ENCODE assay signal across 8 cellular contexts in the genomic region with DNA sequence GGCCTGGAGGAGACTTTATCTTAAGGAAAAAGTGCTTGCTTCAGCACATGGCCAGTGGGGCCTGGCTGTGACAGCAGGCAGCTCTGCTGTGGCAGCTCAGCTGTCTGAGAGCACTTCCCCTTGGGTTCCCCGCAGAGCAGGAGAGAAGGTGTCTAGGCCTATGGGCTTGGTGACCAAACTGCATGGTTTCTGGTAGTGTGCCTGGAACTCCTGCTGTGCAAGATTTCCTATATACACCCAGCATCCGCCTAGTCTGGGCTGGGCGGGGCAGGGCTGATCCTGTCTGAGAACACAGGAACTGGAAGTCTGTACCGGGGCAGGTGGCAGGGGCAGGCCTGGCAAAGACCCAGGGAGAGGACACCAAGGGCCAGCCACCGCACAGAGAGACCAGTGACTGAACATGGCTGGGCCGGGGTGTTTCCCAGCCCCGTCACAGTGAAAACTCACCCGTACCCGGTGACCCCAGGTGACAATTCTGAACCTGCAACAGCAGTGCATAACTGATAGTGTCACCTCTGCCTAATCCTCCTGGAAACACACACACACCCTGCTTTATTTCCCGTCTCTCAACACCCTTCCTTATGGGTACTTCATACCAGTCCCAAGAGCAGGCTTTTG. TPM values are rescaled to one million over a fixed set of nuclear protein-coding genes. Genes with fewer than 3 reads are reported as not detected.
DNase-seq lines count a peak whose midpoint lies in the region; ATAC-seq and TF ChIP-seq lines count a peak whose summit lies in the region.

No MANE protein-coding gene starts in this region.

- H3K4me1 Mint-ChIP-seq in IgD-negative memory B cell (peaks cover 41 to 71% (median 69%) of the 10 kb centered on the region in 3 donors), H9 (peaks cover 64 to 74% of the 10 kb centered on the region in 2 experiments)
- peaks cover 75% of the 10 kb centered on the region for H3K4me1 Mint-ChIP-seq in stimulated activated effector memory CD8-positive, alpha-beta T cell treated with anti-CD3 and anti-CD28 coated beads, Interleukin-12 subunit alpha, Interleukin-12 subunit beta, amount 100 ng/mL, for 72 hours

- no peak overlapping the region for H3K18ac ChIP-seq in H9 (ENCODE audit: insufficient read length, low read depth, low read length)

- no peak overlapping the region for H2BK20ac ChIP-seq in H9 (ENCODE audit: low read depth, low read length, poor library complexity, severe bottlenecking)

- no peak overlapping the region for H3K4ac ChIP-seq in H9 (ENCODE audit: low read depth, low read length)

- H3K4me3 Mint-ChIP-seq in IgD-negative memory B cell (peak overlapping the region in 3 of 4 donors; percentile 82 to 87 (median 87)), H9 (no peak overlapping the region)
- H3K4me3 Mint-ChIP-seq in stimulated activated effector memory CD8-positive, alpha-beta T cell treated with anti-CD3 and anti-CD28 coated beads, Interleukin-12 subunit alpha, Interleukin-12 subunit beta, amount 100 ng/mL, for 72 hours: no peak overlapping the region

- no CpG with 5 or more reads among the region's 10 CpGs for WGBS in H9 (ENCODE audit: extremely low coverage, insufficient read length, low lambda C conversion rate)

- H3K9me3 Mint-ChIP-seq in IgD-negative memory B cell (no peaks in the 10 kb centered on the region), H9 (no peaks in the 10 kb centered on the region)
- H3K9me3 Mint-ChIP-seq in stimulated activated effector memory CD8-positive, alpha-beta T cell treated with anti-CD3 and anti-CD28 coated beads, Interleukin-12 subunit alpha, Interleukin-12 subunit beta, amount 100 ng/mL, for 72 hours: no peaks in the 10 kb centered on the region

- H4K8ac ChIP-seq in H9 (replicated peaks; ENCODE audit: insufficient read length, low read depth, low read length): no peak overlapping the region

- intact Hi-C loops in cardiac septum (cut with DNase I): no loop called here

- H3K36me3 Mint-ChIP-seq in IgD-negative memory B cell (peaks cover 1% of the 10 kb centered on the region), H9 (ENCODE audit: insufficient read depth in 1 of 3, low read depth in 3 of 3) (peaks cover 2 to 4% (median 4%) of the 10 kb centered on the region in 3 experiments; a peak in 5 of 7 replicates)
- no peaks in the 10 kb centered on the region for H3K36me3 Mint-ChIP-seq in stimulated activated effector memory CD8-positive, alpha-beta T cell treated with anti-CD3 and anti-CD28 coated beads, Interleukin-12 subunit alpha, Interleukin-12 subunit beta, amount 100 ng/mL, for 72 hours

- no peaks in the 10 kb centered on the region for H3K9me3 ChIP-seq in H9 (ENCODE audit: control insufficient read depth, low read depth, low read length)

- no peaks in the 10 kb centered on the region for H3K27me3 ChIP-seq in H9 (ENCODE audit: insufficient read depth, low read length)

- H2AK5ac ChIP-seq in H9 (ENCODE audit: insufficient read length, low read length): no peak overlapping the region

- no peak overlapping the region for H3T11ph ChIP-seq in H9 (ENCODE audit: low read length)

- H2BK15ac ChIP-seq in H9 (ENCODE audit: low read depth, low read length): no peak overlapping the region

- no peak overlapping the region for H3K23ac ChIP-seq in H9 (ENCODE audit: insufficient read length, low read depth, low read length)

- no peaks in the 10 kb centered on the region for H3K79me1 ChIP-seq in H9 (ENCODE audit: insufficient read depth, low read depth, low read length, poor library complexity, severe bottlenecking)

- DNase-seq in GM12865 (ENCODE audit: low read depth) (peak; percentile 85), T-helper 9 cell (peak; percentile 26), cardiac septum (ENCODE audit: low spot score) (peak; percentile 83), H9 (no peak), RKO (ENCODE audit: low spot score) (no peak)
- peak in 1 of 2 donors; percentile 3 for DNase-seq in stimulated activated effector memory CD8-positive, alpha-beta T cell treated with anti-CD3 and anti-CD28 coated beads, Interleukin-12 subunit alpha, Interleukin-12 subunit beta, amount 100 ng/mL, for 72 hours (ENCODE audit: low spot score in 2 of 2)

- H2BK120ac ChIP-seq in H9 (ENCODE audit: low read depth, low read length, poor library complexity, severe bottlenecking): no peak overlapping the region

- H3K4me3 ChIP-seq in GM12865 (ENCODE audit: low read depth, low read length): peak overlapping the region; percentile 7

- H3K27ac Mint-ChIP-seq in IgD-negative memory B cell (peak overlapping the region; percentile 92 to 96 (median 94)), H9 (peak overlapping the region in 1 of 3 experiments; percentile 76; a peak in 3 of 7 replicates)
- peak overlapping the region; percentile 74 for H3K27ac Mint-ChIP-seq in stimulated activated effector memory CD8-positive, alpha-beta T cell treated with anti-CD3 and anti-CD28 coated beads, Interleukin-12 subunit alpha, Interleukin-12 subunit beta, amount 100 ng/mL, for 72 hours

- no peak overlapping the region for H3K14ac ChIP-seq in H9 (ENCODE audit: insufficient read depth, low read length)

- H4K5ac ChIP-seq in H9 (ENCODE audit: insufficient read length, low read depth, low read length): no peak overlapping the region

- no peaks in the 10 kb centered on the region for H4K20me1 ChIP-seq in H9 (ENCODE audit: control insufficient read depth, insufficient read depth, insufficient read length)

- no peaks in the 10 kb centered on the region for H3K79me2 ChIP-seq in H9 (ENCODE audit: insufficient read depth, low read length)

- no peak for TF ChIP-seq CTCF in GM12865 (IDR thresholded peaks at IDR 0.05; ENCODE audit: insufficient read depth, low read depth, low read length, missing control alignments)
- no peak for TF ChIP-seq CTCF in H9 (conservative IDR thresholded peaks at IDR 0.05)

- H3K9ac ChIP-seq in H9 (ENCODE audit: extremely low read depth, insufficient read length, low read length): no peak overlapping the region

- H2AFZ ChIP-seq in H9 (ENCODE audit: low read length): no peak overlapping the region

- H3K4me2 ChIP-seq in H9 (ENCODE audit: insufficient read depth, insufficient read length, low read length): no peak overlapping the region

- no peak overlapping the region for H3K27ac ChIP-seq in H9 (ENCODE audit: insufficient read length, low read depth, low read length)

- no peak overlapping the region for H3K56ac ChIP-seq in H9 (ENCODE audit: insufficient read length, low read depth, low read length)

- peak; percentile 49 for ATAC-seq in GM21390 (IDR thresholded peaks at IDR 0.05; ENCODE audit: unreplicated experiment)
- peak; percentile 33 for ATAC-seq in stimulated activated effector memory CD8-positive, alpha-beta T cell treated with anti-CD3 and anti-CD28 coated beads, Interleukin-12 subunit alpha, Interleukin-12 subunit beta, amount 100 ng/mL, for 72 hours

- H2BK5ac ChIP-seq in H9 (ENCODE audit: insufficient read length, low read length): no peak overlapping the region

- peaks cover 4% of the 10 kb centered on the region for H3K27me3 Mint-ChIP-seq in IgD-negative memory B cell
- H3K27me3 Mint-ChIP-seq in H9 (ENCODE audit: low read depth): no peaks in the 10 kb centered on the region

- H4K91ac ChIP-seq in H9 (ENCODE audit: insufficient read length, low read depth, low read length): no peak overlapping the region

- H3K23me2 ChIP-seq in H9 (ENCODE audit: insufficient read length, low read depth, low read length, poor library complexity, severe bottlenecking): no peaks in the 10 kb centered on the region

- no peak overlapping the region for H2BK12ac ChIP-seq in H9 (ENCODE audit: insufficient read length, low read depth, low read length)

- H3K4me1 ChIP-seq in H9 (ENCODE audit: insufficient read depth, low read length): peaks cover 18% of the 10 kb centered on the region; the same call in 1 of the 2 replicates

RNA-seq across cellular contexts. Expression of a gene that starts 39.3 kb away (rescaled TPM):
- 72.3 TPM for polyA plus RNA-seq in IgD-negative memory B cell
- total RNA-seq in cardiac septum: 64.6 TPM
- total RNA-seq in H9 (2021): 37.6 and 46.2 TPM in 2 replicates

RNA-seq across cellular contexts. Expression of a gene that starts 41.4 kb away (rescaled TPM):
- not detected for polyA plus RNA-seq in IgD-negative memory B cell
- 1.0 TPM for total RNA-seq in cardiac septum
- 2.6 and 3.3 TPM in 2 replicates for total RNA-seq in H9 (2021)

Comparison
In these comparisons a context has a peak if more than half of its experiments do, and no peak if none do; other contexts are left out.
1. DNase-seq: peak in GM12865 (single experiment), T-helper 9 cell (single experiment) and cardiac septum (single experiment); none in H9 (single experiment) and RKO (single experiment).
2. H3K4me3 Mint-ChIP-seq: peak in IgD-negative memory B cell (3 of 4); none in stimulated activated effector memory CD8-positive, alpha-beta T cell treated with anti-CD3 and anti-CD28 coated beads, Interleukin-12 subunit alpha, Interleukin-12 subunit beta, amount 100 ng/mL, for 72 hours (single experiment) and H9 (0 of 2).